Comparison of ENCODE assay signal across 9 cellular contexts in the genomic region with DNA sequence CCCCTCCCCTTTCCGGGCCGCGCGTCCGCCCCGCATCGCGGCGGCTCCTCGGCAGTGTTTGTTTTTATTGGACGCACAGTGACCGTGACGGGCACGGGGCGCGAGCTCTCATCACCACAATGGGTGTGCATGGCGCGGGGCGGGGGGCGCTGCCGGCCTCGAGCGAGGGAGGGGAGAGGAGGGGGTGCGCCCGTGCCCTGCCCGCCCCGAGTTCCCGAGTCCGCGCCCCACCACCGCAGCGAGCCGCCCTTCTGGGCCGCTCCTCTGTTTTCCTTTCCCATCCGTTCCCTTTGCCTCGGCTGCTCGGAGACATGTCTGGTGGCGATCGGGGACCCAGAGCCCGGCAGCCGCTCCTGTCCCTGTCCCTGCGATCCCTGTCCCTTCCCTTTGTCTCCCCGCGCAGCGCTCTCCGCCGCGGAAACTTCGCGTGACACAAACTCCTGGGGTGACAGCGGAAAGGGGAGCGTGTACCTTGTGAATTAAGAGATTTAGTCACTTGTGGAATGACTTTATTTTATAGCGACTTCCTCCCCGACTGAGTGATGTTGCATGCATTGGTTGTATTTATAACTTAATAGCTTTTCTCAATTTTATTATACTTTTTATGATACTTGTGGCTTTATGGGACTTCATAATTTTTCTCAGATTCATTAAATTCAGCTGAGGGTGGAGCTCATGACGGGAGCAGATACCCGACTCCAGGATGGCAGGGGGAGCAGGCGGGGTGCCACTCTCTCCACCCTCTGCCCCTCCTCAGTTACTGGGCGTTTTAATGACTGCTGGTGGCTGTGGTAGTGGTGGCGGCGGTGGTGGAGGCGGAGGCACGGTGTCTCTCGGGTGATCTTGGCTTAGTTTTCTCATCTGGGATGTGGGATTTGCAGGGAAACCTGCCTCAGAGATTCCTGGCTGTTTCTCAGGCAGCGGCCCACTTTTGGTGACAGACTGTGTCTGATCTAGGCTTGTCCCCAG. TPM values are rescaled to one million over a fixed set of nuclear protein-coding genes. Genes with fewer than 3 reads are reported as not detected.
A peak's percentile ranks its signal among the peaks of the same experiment; 100 is the strongest.
DNase-seq lines count a peak whose midpoint lies in the region; ATAC-seq, FAIRE-seq and TF ChIP-seq lines count a peak whose summit lies in the region.
"Had no signal": no experiment of that assay in that cellular context is flagged by ENCODE, and none has a peak within 500 bp of the region (broad histone marks: within the 10 kb centered on the region; RNA-seq: fewer than 3 reads in every experiment).

No MANE protein-coding gene starts in this region.

- H3K23ac ChIP-seq in mesendoderm (ENCODE audit: low read length): no peak overlapping the region

- H3K79me1 ChIP-seq in mesendoderm (ENCODE audit: low read length): no peaks in the 10 kb centered on the region

- no peak overlapping the region for H2BK120ac ChIP-seq in mesendoderm (ENCODE audit: low read depth, low read length)

- no peaks in the 10 kb centered on the region for H3K9me3 Mint-ChIP-seq in MCF 10A (ENCODE audit: unreplicated experiment)

- H4K5ac ChIP-seq in mesendoderm (ENCODE audit: low read length): no peak overlapping the region

- peak overlapping the region; percentile 78 for H3K4me2 ChIP-seq in mesendoderm (ENCODE audit: low read length)

- H3K4me1 ChIP-seq in heart left ventricle (peaks cover 0 to 17% (median 9%) of the 10 kb centered on the region in 12 donors), mesendoderm (ENCODE audit: control insufficient read depth, low read depth, low read length) (no peaks in the 10 kb centered on the region), urinary bladder (ENCODE audit: insufficient read depth) (no peaks in the 10 kb centered on the region)

- H3K36me3 ChIP-seq in heart left ventricle: no peaks in the 10 kb centered on the region
- H3K36me3 ChIP-seq in mesendoderm (ENCODE audit: control insufficient read depth, insufficient read depth, low read length): no peaks in the 10 kb centered on the region
- no peaks in the 10 kb centered on the region for H3K36me3 ChIP-seq in urinary bladder (ENCODE audit: insufficient read depth)

- no peak overlapping the region for H2BK15ac ChIP-seq in mesendoderm (replicated peaks; ENCODE audit: low read depth)

- CTCF ChIA-PET in MCF 10A (lab: Yijun Ruan, JAX): interaction anchor here (0.6 kb wide), 1 partner anchor 504 kb away, joined by 3 read pairs; no protein-coding TSS in a partner anchor

- H3K4me3 Mint-ChIP-seq in MCF 10A (ENCODE audit: unreplicated experiment): peak overlapping the region; percentile 35

- H3K79me2 ChIP-seq in mesendoderm (ENCODE audit: control insufficient read depth, insufficient read depth, low read length): no peaks in the 10 kb centered on the region

- peak in 2 of 4 donors; percentile 33 to 36 for ATAC-seq in heart left ventricle
- ATAC-seq in left ventricle myocardium superior: no peak
- ATAC-seq in GM21515 (IDR thresholded peaks at IDR 0.05; ENCODE audit: unreplicated experiment): no peak

- no peaks in the 10 kb centered on the region for H3K4me1 Mint-ChIP-seq in MCF 10A (ENCODE audit: insufficient read depth, unreplicated experiment)

- POLR2A ChIA-PET in MCF 10A (lab: Yijun Ruan, JAX): no interaction called here

- BruUV-seq in MCF 10A (replicated peaks; lab: Mats Ljungman, UMichigan): no TSS peak

- no peak overlapping the region for H3K27ac Mint-ChIP-seq in MCF 10A (ENCODE audit: low read depth, unreplicated experiment)

- peak overlapping the region; percentile 85 for H3K56ac ChIP-seq in mesendoderm (ENCODE audit: low read length)

- H2AK5ac ChIP-seq in mesendoderm (ENCODE audit: low read length): no peak overlapping the region

- no peak overlapping the region for H3K18ac ChIP-seq in mesendoderm (ENCODE audit: low read length)

- H3K27me3 Mint-ChIP-seq in MCF 10A (ENCODE audit: insufficient read depth, unreplicated experiment): peaks cover 100% of the 10 kb centered on the region

- no peaks in the 10 kb centered on the region for H3K9me3 ChIP-seq in heart left ventricle

- H3K4ac ChIP-seq in mesendoderm (ENCODE audit: low read depth, low read length): no peak overlapping the region

- H3K27ac ChIP-seq in heart left ventricle (no peak overlapping the region), mesendoderm (ENCODE audit: low read depth, low read length) (no peak overlapping the region), urinary bladder (ENCODE audit: low read depth) (no peak overlapping the region)

- H3K36me3 Mint-ChIP-seq in MCF 10A (ENCODE audit: insufficient read depth, unreplicated experiment): no peaks in the 10 kb centered on the region

- H3K4me3 ChIP-seq in heart left ventricle (peak overlapping the region; percentile 2 to 49 (median 40)), mesendoderm (ENCODE audit: low read length) (peak overlapping the region; percentile 35), urinary bladder (ENCODE audit: low read depth, low read length) (peak overlapping the region; percentile 29)

- intact Hi-C loops in heart left ventricle (cut with DNase I) (no loop called here), left ventricle myocardium superior (cut with micrococcal nuclease) (no loop called here), MCF 10A (cut with micrococcal nuclease) (no loop called here)

- no peak for TF ChIP-seq POLR2A in heart left ventricle (IDR thresholded peaks at IDR 0.05)
- TF ChIP-seq POLR2A in GM12892 (IDR thresholded peaks at IDR 0.05; ENCODE audit: low read depth, low read length): no peak

- FAIRE-seq in GM12892 (lab: Jason Lieb, UNC): no peak

- DNase-seq in heart left ventricle (no peak), left ventricle myocardium superior (no peak), MCF 10A (ENCODE audit: unreplicated experiment) (no peak), mesendoderm (no peak), NCI-H774 (lab: John Stamatoyannopoulos, UW) (no peak), GM12892 (ENCODE audit: insufficient read length) (no peak)
- DNase-seq: NCI-H1694 had no signal

- TF ChIP-seq CTCF in heart left ventricle (IDR thresholded peaks at IDR 0.05) (no peak), MCF 10A (IDR thresholded peaks at IDR 0.05; ENCODE audit: unreplicated experiment) (no peak)

- no peak overlapping the region for H2BK5ac ChIP-seq in mesendoderm (ENCODE audit: low read length)

- no peak overlapping the region for H4K8ac ChIP-seq in mesendoderm (ENCODE audit: low read depth, low read length)

- 3 to 6% (median 5%) methylated on average over 40 to 64 of the region's 64 CpGs for WGBS in heart left ventricle, 4 donors
- WGBS in mesendoderm (ENCODE audit: extremely low coverage, insufficient coverage, low lambda C conversion rate): no CpG with 5 or more reads among the region's 64 CpGs
- 4% methylated on average over 64 of the region's 64 CpGs for WGBS in urinary bladder

- H3K9ac ChIP-seq in mesendoderm (ENCODE audit: low read length): peak overlapping the region; percentile 67

- H3K27me3 ChIP-seq in heart left ventricle: peaks cover 17 to 100% (median 71%) of the 10 kb centered on the region in 9 donors
- peaks cover 25% of the 10 kb centered on the region for H3K27me3 ChIP-seq in mesendoderm (ENCODE audit: insufficient read depth, low read length, poor library complexity)

RNA-seq across cellular contexts. Expression of a gene that starts 40.8 kb away (rescaled TPM):
- total RNA-seq in heart left ventricle (10 to 100 TPM in 1 of 9 donors, 1 to 10 TPM in 8; 4.0 to 12.4 (median 7.2) TPM), left ventricle myocardium superior (9.2 TPM), MCF 10A (2022) (5.7 and 10.0 TPM in 2 replicates), urinary bladder (3.0 TPM)
- polyA plus RNA-seq in heart left ventricle (10 to 100 TPM in 1 of 2 donors, 1 to 10 TPM in 1; 7.7 to 12.6 TPM), urinary bladder (7.9 TPM)
- polyA plus RNA-seq in mesendoderm (2013, experiment 1 of 2): 4.0 TPM
- polyA plus RNA-seq in mesendoderm (2013, experiment 2 of 2): 4.0 TPM
- polyA plus RNA-seq in GM12892 (2012; ENCODE audit: missing spikeins): 6.0 TPM

RNA-seq across cellular contexts. Expression of a gene that starts 50.5 kb away (rescaled TPM):
- total RNA-seq in heart left ventricle (10 to 100 TPM; 11.0 to 22.2 (median 13.5) TPM), left ventricle myocardium superior (13.5 TPM), MCF 10A (2022) (11.8 and 14.7 TPM in 2 replicates), urinary bladder (3.2 TPM)
- polyA plus RNA-seq in heart left ventricle (10 to 100 TPM; 12.4 to 15.8 TPM), urinary bladder (9.4 TPM)
- polyA plus RNA-seq in mesendoderm (2013, experiment 1 of 2): 15.6 TPM
- 14.9 TPM for polyA plus RNA-seq in mesendoderm (2013, experiment 2 of 2)
- polyA plus RNA-seq in GM12892 (2012; ENCODE audit: missing spikeins): 12.4 TPM
